ENCODE assay signal across 9 cellular contexts in genomic region chr16:19559242-19559910, GRCh38. TPM values are rescaled to one million over a fixed set of nuclear protein-coding genes. Genes with fewer than 3 reads are reported as not detected.
DNase-seq lines count a peak whose midpoint lies in the region; ATAC-seq, FAIRE-seq and TF ChIP-seq lines count a peak whose summit lies in the region.
"Had no signal": no experiment of that assay in that cellular context is flagged by ENCODE, and none has a peak within 500 bp of the region (broad histone marks: within the 10 kb centered on the region; RNA-seq: fewer than 3 reads in every experiment).

No MANE protein-coding gene starts in this region.

- ATAC-seq in right lobe of liver (no peak), HG02884 (IDR thresholded peaks at IDR 0.05; ENCODE audit: unreplicated experiment) (no peak)

- intact Hi-C loops in Caco-2 (cut with micrococcal nuclease; ENCODE audit: unreplicated experiment), result loop anchor here (1.0 to 2.0 kb wide), 2 partner anchors 41 to 327 kb away; no protein-coding TSS in a partner anchor
- intact Hi-C loops in right lobe of liver (cut with DNase I), result no loop called here
- intact Hi-C loops in vagina (cut with DNase I), result loop anchor here (5.0 kb wide), 1 partner anchor 328 kb away; no protein-coding TSS in a partner anchor

- no peaks in the 10 kb centered on the region for H3K4me1 Mint-ChIP-seq in Caco-2 (ENCODE audit: low read depth, unreplicated experiment)
- peaks cover 20% of the 10 kb centered on the region for H3K4me1 Mint-ChIP-seq in activated naive CD4-positive, alpha-beta T cell treated with anti-CD3 and anti-CD28 coated beads, Interleukin-2, amount 10 ng/mL, durations not matched to agents 7 days and 5 days

- no peaks in the 10 kb centered on the region for H3K36me3 Mint-ChIP-seq in Caco-2 (ENCODE audit: insufficient read depth, unreplicated experiment)
- H3K36me3 Mint-ChIP-seq in activated naive CD4-positive, alpha-beta T cell treated with anti-CD3 and anti-CD28 coated beads, Interleukin-2, amount 10 ng/mL, durations not matched to agents 7 days and 5 days, result peaks cover 11% of the 10 kb centered on the region

- H3K27ac Mint-ChIP-seq in Caco-2 (ENCODE audit: unreplicated experiment), result no peak overlapping the region
- no peak overlapping the region for H3K27ac Mint-ChIP-seq in activated naive CD4-positive, alpha-beta T cell treated with anti-CD3 and anti-CD28 coated beads, Interleukin-2, amount 10 ng/mL, durations not matched to agents 7 days and 5 days

- TF ChIP-seq POLR2A in right lobe of liver (IDR thresholded peaks at IDR 0.05) (no peak), vagina (IDR thresholded peaks at IDR 0.05) (no peak)

- H3K4me3 Mint-ChIP-seq in Caco-2 (ENCODE audit: unreplicated experiment), result no peak overlapping the region
- no peak overlapping the region for H3K4me3 Mint-ChIP-seq in activated naive CD4-positive, alpha-beta T cell treated with anti-CD3 and anti-CD28 coated beads, Interleukin-2, amount 10 ng/mL, durations not matched to agents 7 days and 5 days

- H3K36me3 ChIP-seq in Caco-2 (ENCODE audit: control insufficient read depth, insufficient read depth, low read length) (no peaks in the 10 kb centered on the region), brain microvascular endothelial cell (replicated peaks) (no peaks in the 10 kb centered on the region), right lobe of liver (no peaks in the 10 kb centered on the region), vagina (no peaks in the 10 kb centered on the region)

- no peak overlapping the region for H3K27ac ChIP-seq in brain microvascular endothelial cell
- H3K27ac ChIP-seq in right lobe of liver, result no peak overlapping the region
- no peak overlapping the region for H3K27ac ChIP-seq in vagina

- POLR2A ChIA-PET in Caco-2 (lab: Charles Lee), result no interaction called here

- in situ Hi-C loops in brain microvascular endothelial cell (cut with HindIII; ENCODE audit: low pct_ligation_motif_present, low sequenced_read_pairs), result no loop called here

- peaks cover 11% of the 10 kb centered on the region for H3K9me3 Mint-ChIP-seq in Caco-2 (ENCODE audit: unreplicated experiment)
- H3K9me3 Mint-ChIP-seq in activated naive CD4-positive, alpha-beta T cell treated with anti-CD3 and anti-CD28 coated beads, Interleukin-2, amount 10 ng/mL, durations not matched to agents 7 days and 5 days, result peaks cover 5% of the 10 kb centered on the region

- CTCF ChIA-PET in Caco-2 (lab: Charles Lee), result interaction anchor here (0.6 kb wide), 1 partner anchor 118 kb away, joined by 3 read pairs; no protein-coding TSS in a partner anchor
- CTCF ChIA-PET in activated naive CD4-positive, alpha-beta T cell treated with anti-CD3 and anti-CD28 coated beads, Interleukin-2, amount 10 ng/mL, durations not matched to agents 7 days and 5 days (lab: Charles Lee), result interaction anchor here (0.6 to 1.4 kb wide), 4 partner anchors 12 to 348 kb away, joined by 3 to 4 read pairs (median 3); no protein-coding TSS in a partner anchor

- peak; percentile 54 for FAIRE-seq in GM19239 (lab: Jason Lieb, UNC)
- FAIRE-seq: TTC549 had no signal

- TF ChIP-seq CTCF in Caco-2 (IDR thresholded peaks at IDR 0.05; ENCODE audit: insufficient read depth in 1 of 2, low read depth in 1 of 2, low read length in 1 of 2, severe bottlenecking in 1 of 2, unreplicated experiment in 1 of 2), result peak; percentile 35 to 47
- peak; percentile 54 for TF ChIP-seq CTCF in brain microvascular endothelial cell (IDR thresholded peaks at IDR 0.05; ENCODE audit: low read depth, low read length, missing control alignments)
- TF ChIP-seq CTCF in right lobe of liver (IDR thresholded peaks at IDR 0.05), result peak; percentile 47 to 70 (median 68)
- peak; percentile 23 to 72 (median 71) for TF ChIP-seq CTCF in vagina (IDR thresholded peaks at IDR 0.05)

- H3K9me3 ChIP-seq in Caco-2 (no peaks in the 10 kb centered on the region), right lobe of liver (peaks cover 0 to 4% (median 0%) of the 10 kb centered on the region in 4 donors), vagina (no peaks in the 10 kb centered on the region)

- BruUV-seq in Caco-2 (replicated peaks; lab: Mats Ljungman, UMichigan), result no TSS peak

- H3K27me3 Mint-ChIP-seq in Caco-2 (ENCODE audit: insufficient read depth, unreplicated experiment), result no peaks in the 10 kb centered on the region
- H3K27me3 Mint-ChIP-seq in activated naive CD4-positive, alpha-beta T cell treated with anti-CD3 and anti-CD28 coated beads, Interleukin-2, amount 10 ng/mL, durations not matched to agents 7 days and 5 days, result no peaks in the 10 kb centered on the region

- H3K27me3 ChIP-seq in Caco-2 (replicated peaks; ENCODE audit: control insufficient read depth, insufficient read depth, low read length) (no peaks in the 10 kb centered on the region), brain microvascular endothelial cell (replicated peaks) (no peaks in the 10 kb centered on the region), right lobe of liver (no peaks in the 10 kb centered on the region), vagina (no peaks in the 10 kb centered on the region)

- DNase-seq in Caco-2 (peak in 1 of 2 experiments; percentile 35), GM19239 (ENCODE audit: insufficient read length, low spot score) (no peak), NCI-H526 treated with DMSO at 0.1 percent for 48 hours (lab: John Stamatoyannopoulos, UW) (peak; percentile 12), brain microvascular endothelial cell (peak; percentile 49), right lobe of liver (no peak), vagina (ENCODE audit: extremely low spot score in 2 of 2) (no peak)
- DNase-seq in activated naive CD4-positive, alpha-beta T cell treated with anti-CD3 and anti-CD28 coated beads, Interleukin-2, amount 10 ng/mL, durations not matched to agents 7 days and 5 days, result no peak

- H3K4me1 ChIP-seq in Caco-2 (no peaks in the 10 kb centered on the region), right lobe of liver (peaks cover 0 to 11% (median 5%) of the 10 kb centered on the region in 4 donors), vagina (peaks cover 17% of the 10 kb centered on the region)

- no peak overlapping the region for H3K4me3 ChIP-seq in Caco-2 (ENCODE audit: low read depth, low read length)
- no peak overlapping the region for H3K4me3 ChIP-seq in brain microvascular endothelial cell (ENCODE audit: low read depth, low read length)
- H3K4me3 ChIP-seq in right lobe of liver, result no peak overlapping the region
- no peak overlapping the region for H3K4me3 ChIP-seq in vagina

- 59% methylated on average over 10 of the region's 10 CpGs for WGBS in right lobe of liver (ENCODE audit: insufficient coverage, low coverage, low lambda C conversion rate, missing lambda C conversion rate)

RNA-seq across cellular contexts. Expression of gene VPS35L, which starts 3.9 kb away (rescaled TPM):
- total RNA-seq in Caco-2 (2022) (5.4 and 7.2 TPM in 2 replicates), right lobe of liver (10 to 100 TPM; 19.3 to 24.3 (median 20.4) TPM), vagina (39.8 TPM)

RNA-seq across cellular contexts. Expression of gene CCP110, which starts 35.6 kb away (rescaled TPM):
- total RNA-seq in Caco-2 (2022), result 7.5 and 9.4 TPM in 2 replicates
- 1 to 10 TPM; 2.6 to 5.6 (median 4.2) TPM for total RNA-seq in right lobe of liver
- 17.7 TPM for total RNA-seq in vagina

RNA-seq across cellular contexts. Expression of gene GDE1, which starts 37.5 kb away (rescaled TPM):
- total RNA-seq in Caco-2 (2022), result 48.2 and 48.7 TPM in 2 replicates
- total RNA-seq in right lobe of liver, result 10 to 100 TPM; 19.1 to 30.5 (median 21.1) TPM
- 31.2 TPM for total RNA-seq in vagina

Comparison
In these comparisons a context has a peak if more than half of its experiments do, and no peak if none do; other contexts are left out.
1. DNase-seq: peak in NCI-H526 treated with DMSO at 0.1 percent for 48 hours (single experiment) and brain microvascular endothelial cell (single experiment); none in GM19239 (single experiment), right lobe of liver (0 of 3), vagina (0 of 2) and activated naive CD4-positive, alpha-beta T cell treated with anti-CD3 and anti-CD28 coated beads, Interleukin-2, amount 10 ng/mL, durations not matched to agents 7 days and 5 days (single experiment).
2. intact Hi-C loops: an anchor here in Caco-2 (1.0 to 2.0 kb wide) and vagina (5.0 kb wide); none called in right lobe of liver.
3. Peak in every context shown above with its lines, with median percentiles within 50 percentile points of each other: CTCF ChIP-seq.